16 cellular contexts compared by ENCODE assay signal in genomic region chr5:3853366-3853765, GRCh38.
DNase-seq lines count a peak whose midpoint lies in the region; ATAC-seq and TF ChIP-seq lines count a peak whose summit lies in the region.
"Had no signal": no experiment of that assay in that cellular context is flagged by ENCODE, and none has a peak within 500 bp of the region (broad histone marks: within the 10 kb centered on the region; RNA-seq: fewer than 3 reads in every experiment).

No MANE protein-coding gene starts in this region.

- H3K27ac ChIP-seq in right atrium auricular region (peak overlapping the region in 1 of 2 donors; percentile 74), left ventricle myocardium inferior (replicated peaks) (peak overlapping the region; percentile 79)
- no peak overlapping the region for H3K27ac ChIP-seq in naive thymus-derived CD4-positive, alpha-beta T cell (ENCODE audit: low read depth, low read length)
- H3K27ac ChIP-seq: BLaER1 had no signal

- H3K4me1 ChIP-seq in right atrium auricular region: peaks cover 0 to 20% of the 10 kb centered on the region in 2 donors
- peaks cover 32% of the 10 kb centered on the region for H3K4me1 ChIP-seq in left ventricle myocardium inferior
- H3K4me1 ChIP-seq in naive thymus-derived CD4-positive, alpha-beta T cell (ENCODE audit: control insufficient read depth in 2 of 2, insufficient read depth in 2 of 2, low read length in 2 of 2): no peaks in the 10 kb centered on the region

- intact Hi-C loops in Right ventricle myocardium superior (cut with DNase I): no loop called here
- intact Hi-C loops in left ventricle myocardium inferior (cut with micrococcal nuclease): no loop called here
- intact Hi-C loops in naive thymus-derived CD4-positive, alpha-beta T cell (cut with micrococcal nuclease): no loop called here

- CTCF ChIA-PET in naive thymus-derived CD4-positive, alpha-beta T cell (lab: Charles Lee): no interaction called here

- ATAC-seq in Right ventricle myocardium superior (ENCODE audit: poor library complexity): peak; percentile 85
- no peak for ATAC-seq in naive thymus-derived CD4-positive, alpha-beta T cell
- no peak for ATAC-seq in GM19035 (IDR thresholded peaks at IDR 0.05; ENCODE audit: unreplicated experiment)

- H3K4me3 Mint-ChIP-seq in osteocyte (ENCODE audit: unreplicated experiment): no peak overlapping the region
- no peak overlapping the region for H3K4me3 Mint-ChIP-seq in naive thymus-derived CD4-positive, alpha-beta T cell
- H3K4me3 Mint-ChIP-seq: CD14-positive monocyte; CD4-positive, alpha-beta memory T cell; H9 had no signal

- TF ChIP-seq CTCF in right atrium auricular region (IDR thresholded peaks at IDR 0.05): no peak
- TF ChIP-seq CTCF in left ventricle myocardium inferior (IDR thresholded peaks at IDR 0.05; ENCODE audit: borderline replicate concordance): no peak
- TF ChIP-seq CTCF in osteocyte (IDR thresholded peaks at IDR 0.05): no peak

- no peak for DNase-seq in Right ventricle myocardium superior
- no peak for DNase-seq in right atrium auricular region (ENCODE audit: low spot score)
- no peak for DNase-seq in left ventricle myocardium inferior
- peak; percentile 53 for DNase-seq in osteocyte (ENCODE audit: extremely low spot score, unreplicated experiment)
- DNase-seq in DMS79 treated with DMSO at 0.1 percent for 48 hours (lab: John Stamatoyannopoulos, UW): no peak
- no peak for DNase-seq in naive thymus-derived CD4-positive, alpha-beta T cell
- DNase-seq: 8988T; CD4-positive, alpha-beta memory T cell; DMS153; DMS79; EL; H9; IMR-90 had no signal

- POLR2A ChIA-PET in naive thymus-derived CD4-positive, alpha-beta T cell (lab: Charles Lee): no interaction called here

- H3K9me3 ChIP-seq in right atrium auricular region (no peaks in the 10 kb centered on the region), left ventricle myocardium inferior (replicated peaks) (no peaks in the 10 kb centered on the region)
- no peaks in the 10 kb centered on the region for H3K9me3 ChIP-seq in naive thymus-derived CD4-positive, alpha-beta T cell (ENCODE audit: control insufficient read depth in 2 of 3, low read length in 3 of 3)
- H3K9me3 ChIP-seq: BLaER1 had no signal

- no peak overlapping the region for H3K4me3 ChIP-seq in right atrium auricular region
- H3K4me3 ChIP-seq in left ventricle myocardium inferior: peak overlapping the region; percentile 41
- no peak overlapping the region for H3K4me3 ChIP-seq in naive thymus-derived CD4-positive, alpha-beta T cell (ENCODE audit: low read length)
- H3K4me3 ChIP-seq: BLaER1 had no signal

- H3K36me3 Mint-ChIP-seq in osteocyte (ENCODE audit: unreplicated experiment): peaks cover 1% of the 10 kb centered on the region
- H3K36me3 Mint-ChIP-seq in naive thymus-derived CD4-positive, alpha-beta T cell: no peaks in the 10 kb centered on the region
- H3K36me3 Mint-ChIP-seq: CD14-positive monocyte; CD4-positive, alpha-beta memory T cell had no signal

- no peaks in the 10 kb centered on the region for H3K36me3 ChIP-seq in right atrium auricular region
- no peaks in the 10 kb centered on the region for H3K36me3 ChIP-seq in left ventricle myocardium inferior
- H3K36me3 ChIP-seq in naive thymus-derived CD4-positive, alpha-beta T cell (ENCODE audit: control insufficient read depth in 2 of 3, insufficient read depth in 3 of 3, low read length in 3 of 3): no peaks in the 10 kb centered on the region
- H3K36me3 ChIP-seq: BLaER1 had no signal

- H3K27me3 ChIP-seq in right atrium auricular region (no peaks in the 10 kb centered on the region), left ventricle myocardium inferior (ENCODE audit: low read depth) (no peaks in the 10 kb centered on the region)
- H3K27me3 ChIP-seq in naive thymus-derived CD4-positive, alpha-beta T cell (ENCODE audit: control insufficient read depth in 2 of 2, insufficient read depth in 2 of 2, low read length in 2 of 2): no peaks in the 10 kb centered on the region
- H3K27me3 ChIP-seq: BLaER1 had no signal

- no peaks in the 10 kb centered on the region for H3K27me3 Mint-ChIP-seq in osteocyte (ENCODE audit: unreplicated experiment)
- peaks cover 0 to 5% (median 0%) of the 10 kb centered on the region in 5 donors for H3K27me3 Mint-ChIP-seq in naive thymus-derived CD4-positive, alpha-beta T cell
- H3K27me3 Mint-ChIP-seq: CD4-positive, alpha-beta memory T cell had no signal

- H3K4me1 Mint-ChIP-seq in osteocyte (ENCODE audit: unreplicated experiment): no peaks in the 10 kb centered on the region
- H3K4me1 Mint-ChIP-seq in naive thymus-derived CD4-positive, alpha-beta T cell: no peaks in the 10 kb centered on the region
- H3K4me1 Mint-ChIP-seq: CD14-positive monocyte; CD4-positive, alpha-beta memory T cell had no signal

- no peak overlapping the region for H3K27ac Mint-ChIP-seq in osteocyte (ENCODE audit: unreplicated experiment)
- H3K27ac Mint-ChIP-seq in naive thymus-derived CD4-positive, alpha-beta T cell: no peak overlapping the region
- H3K27ac Mint-ChIP-seq: CD4-positive, alpha-beta memory T cell; H9 had no signal

- H3K9me3 Mint-ChIP-seq in osteocyte (ENCODE audit: unreplicated experiment): peaks cover 28% of the 10 kb centered on the region
- H3K9me3 Mint-ChIP-seq in naive thymus-derived CD4-positive, alpha-beta T cell: peaks cover 0 to 5% (median 0%) of the 10 kb centered on the region in 11 donors
- H3K9me3 Mint-ChIP-seq: H9 had no signal
